ENCODE assay signal across 35 cellular contexts in genomic region chr16:88961031-88961430, GRCh38. TPM values are rescaled to one million over a fixed set of nuclear protein-coding genes. Genes with fewer than 3 reads are reported as not detected.
"Had no signal": no experiment of that assay in that cellular context is flagged by ENCODE, and none has a peak within 500 bp of the region (broad histone marks: within the 10 kb centered on the region; RNA-seq: fewer than 3 reads in every experiment).

No MANE protein-coding gene starts in this region.

- H3K4me3 ChIP-seq: adrenal gland, body of pancreas, breast epithelium had no signal

- H3K27ac Mint-ChIP-seq: activated B cell treated with CpG ODN at 0.5 μM for 24 hours; activated CD4-positive, alpha-beta memory T cell treated with anti-CD3 and anti-CD28 coated beads for 36 hours; activated CD4-positive, alpha-beta T cell treated with anti-CD3 and anti-CD28 coated beads, Interleukin-2, amount 10 ng/mL, durations not matched to agents 24 days and 14 days; activated CD8-positive, alpha-beta T cell treated with anti-CD3 and anti-CD28 coated beads for 36 hours; activated naive CD4-positive, alpha-beta T cell treated with anti-CD3 and anti-CD28 coated beads for 36 hours; activated naive CD4-positive, alpha-beta T cell treated with anti-CD3 and anti-CD28 coated beads, Interleukin-2, amount 50 U/mL, for 72 hours; activated naive CD8-positive, alpha-beta T cell treated with anti-CD3 and anti-CD28 coated beads for 36 hours; activated T-cell treated with anti-CD3 and anti-CD28 coated beads, Interleukin-2, amount 50 U/mL, for 72 hours; activated T-helper 1 cell treated with anti-CD3 and anti-CD28 coated beads, Interleukin-12 subunit alpha, Interleukin-12 subunit beta, Interleukin-2, Interleukin-4 antibody, amounts not matched to agents 30 ng/mL and 10 ng/mL and 1 ng/mL, durations not matched to agents 14 hours and 24 hours and 36 hours; activated T-helper 17 cell treated with anti-CD3 and anti-CD28 coated beads, Interleukin-2, amount 50 U/mL, for 72 hours; T-helper 1 cell treated with Interleukin-12 subunit alpha and Interleukin-12 subunit beta and Interleukin-4 antibody, amounts not matched to agents 30 μg/mL and 1 μg/mL, for 36 hours; T-helper 2 cell treated with Interferon-gamma antibody and Interleukin-4, amounts not matched to agents 5 μg/mL and 100 μg/mL, for 36 hours had no signal

- H3K27me3 Mint-ChIP-seq: activated B cell treated with CpG ODN at 0.5 μM for 24 hours had no signal

- H3K4me3 Mint-ChIP-seq: activated B cell treated with CpG ODN at 0.5 μM for 24 hours; activated CD4-positive, alpha-beta memory T cell treated with anti-CD3 and anti-CD28 coated beads for 36 hours; activated CD4-positive, alpha-beta T cell treated with anti-CD3 and anti-CD28 coated beads, Interleukin-2, amount 10 ng/mL, durations not matched to agents 24 days and 14 days; activated CD8-positive, alpha-beta T cell treated with anti-CD3 and anti-CD28 coated beads for 36 hours; activated naive CD4-positive, alpha-beta T cell treated with anti-CD3 and anti-CD28 coated beads for 36 hours; activated naive CD8-positive, alpha-beta T cell treated with anti-CD3 and anti-CD28 coated beads for 36 hours; activated T-cell treated with anti-CD3 and anti-CD28 coated beads, Interleukin-2, amount 50 U/mL, for 4 hours; activated T-cell treated with anti-CD3 and anti-CD28 coated beads, Interleukin-2, amount 50 U/mL, for 72 hours; activated T-helper 1 cell treated with anti-CD3 and anti-CD28 coated beads, Interleukin-12 subunit alpha, Interleukin-12 subunit beta, Interleukin-2, Interleukin-4 antibody, amounts not matched to agents 30 ng/mL and 10 ng/mL and 1 ng/mL, durations not matched to agents 14 hours and 24 hours and 36 hours; activated T-helper 17 cell treated with anti-CD3 and anti-CD28 coated beads, Interleukin-2, amount 50 U/mL, for 72 hours; T-helper 1 cell treated with Interleukin-12 subunit alpha and Interleukin-12 subunit beta and Interleukin-4 antibody, amounts not matched to agents 30 μg/mL and 1 μg/mL, for 36 hours; T-helper 2 cell treated with Interferon-gamma antibody and Interleukin-4, amounts not matched to agents 5 μg/mL and 100 μg/mL, for 36 hours had no signal

- DNase-seq: activated B cell treated with CpG ODN at 0.5 μM for 24 hours; activated CD4-positive, alpha-beta memory T cell treated with anti-CD3 and anti-CD28 coated beads for 36 hours; activated CD4-positive, alpha-beta T cell treated with anti-CD3 and anti-CD28 coated beads for 4 hours; activated CD4-positive, alpha-beta T cell treated with anti-CD3 and anti-CD28 coated beads, Interleukin-2, amount 10 ng/mL, durations not matched to agents 24 days and 14 days; activated CD4-positive, alpha-beta T cell treated with anti-CD3 and anti-CD28 coated beads, Interleukin-2, amount 50 U/mL, for 1 hour; activated CD4-positive, alpha-beta T cell treated with anti-CD3 and anti-CD28 coated beads, Interleukin-2, amount 50 U/mL, for 4 hours; activated CD4-positive, CD25-positive, alpha-beta regulatory T cell treated with anti-CD3 and anti-CD28 coated beads, Interleukin-2, amount 50 U/mL, for 72 hours; activated CD8-positive, alpha-beta memory T cell treated with anti-CD3 and anti-CD28 coated beads, Interleukin-2, amount 50 U/mL, for 4 hours; activated CD8-positive, alpha-beta T cell treated with anti-CD3 and anti-CD28 coated beads for 36 hours; activated effector memory CD4-positive, alpha-beta T cell treated with anti-CD3 and anti-CD28 coated beads, Interleukin-2, amount 50 U/mL, for 16 hours; activated gamma-delta T cell treated with Interleukin-2 at 50 U/mL for 16 hours; activated naive CD4-positive, alpha-beta T cell; activated naive CD4-positive, alpha-beta T cell treated with anti-CD3 and anti-CD28 coated beads for 36 hours; activated naive CD4-positive, alpha-beta T cell treated with anti-CD3 and anti-CD28 coated beads, Interleukin-2, amount 50 U/mL, for 16 hours; activated naive CD8-positive, alpha-beta T cell treated with anti-CD3 and anti-CD28 coated beads for 36 hours; activated T-cell treated with anti-CD3 and anti-CD28 coated beads for 4 hours; activated T-cell treated with anti-CD3 and anti-CD28 coated beads, Interleukin-2, amount 50 U/mL, for 1 hour; activated T-cell treated with anti-CD3 and anti-CD28 coated beads, Interleukin-2, amount 50 U/mL, for 4 hours; activated T-cell treated with anti-CD3 and anti-CD28 coated beads, Interleukin-2, amount 50 U/mL, for 72 hours; adrenal gland; amniotic stem cell; body of pancreas; brain microvascular endothelial cell; central memory CD4-positive, alpha-beta T cell; T-helper 1 cell; T-helper 2 cell; T-helper 9 cell had no signal

- H3K9me3 ChIP-seq: adrenal gland, body of pancreas, breast epithelium had no signal

- H3K4me1 ChIP-seq: adrenal gland, body of pancreas, breast epithelium had no signal

- H3K27ac ChIP-seq: adrenal gland, body of pancreas, brain microvascular endothelial cell, breast epithelium, VCaP had no signal

- H3K27me3 ChIP-seq: adrenal gland, body of pancreas had no signal

- H3K36me3 ChIP-seq: adrenal gland, brain microvascular endothelial cell, breast epithelium had no signal

- H3K9me3 Mint-ChIP-seq: activated B cell treated with CpG ODN at 0.5 μM for 24 hours; activated CD4-positive, alpha-beta memory T cell treated with anti-CD3 and anti-CD28 coated beads for 36 hours; activated CD4-positive, alpha-beta T cell treated with anti-CD3 and anti-CD28 coated beads, Interleukin-2, amount 10 ng/mL, durations not matched to agents 24 days and 14 days; activated CD8-positive, alpha-beta T cell treated with anti-CD3 and anti-CD28 coated beads for 36 hours; activated naive CD4-positive, alpha-beta T cell treated with anti-CD3 and anti-CD28 coated beads for 36 hours; activated naive CD4-positive, alpha-beta T cell treated with anti-CD3 and anti-CD28 coated beads, Interleukin-2, amount 50 U/mL, for 72 hours; activated naive CD8-positive, alpha-beta T cell treated with anti-CD3 and anti-CD28 coated beads for 36 hours; activated T-cell treated with anti-CD3 and anti-CD28 coated beads, Interleukin-2, amount 50 U/mL, for 4 hours; activated T-cell treated with anti-CD3 and anti-CD28 coated beads, Interleukin-2, amount 50 U/mL, for 72 hours; activated T-helper 1 cell treated with anti-CD3 and anti-CD28 coated beads, Interleukin-12 subunit alpha, Interleukin-12 subunit beta, Interleukin-2, Interleukin-4 antibody, amounts not matched to agents 30 ng/mL and 10 ng/mL and 1 ng/mL, durations not matched to agents 14 hours and 24 hours and 36 hours; activated T-helper 17 cell treated with anti-CD3 and anti-CD28 coated beads, Interleukin-2, amount 50 U/mL, for 72 hours; T-helper 1 cell treated with Interleukin-12 subunit alpha and Interleukin-12 subunit beta and Interleukin-4 antibody, amounts not matched to agents 30 μg/mL and 1 μg/mL, for 36 hours; T-helper 2 cell treated with Interferon-gamma antibody and Interleukin-4, amounts not matched to agents 5 μg/mL and 100 μg/mL, for 36 hours had no signal

- ATAC-seq: activated CD8-positive, alpha-beta T cell treated with anti-CD3 and anti-CD28 coated beads for 36 hours; activated naive CD4-positive, alpha-beta T cell treated with anti-CD3 and anti-CD28 coated beads, Interleukin-2, amount 50 U/mL, for 72 hours; activated T-cell treated with anti-CD3 and anti-CD28 coated beads, Interleukin-2, amount 50 U/mL, for 4 hours; activated T-cell treated with anti-CD3 and anti-CD28 coated beads, Interleukin-2, amount 50 U/mL, for 72 hours; activated T-helper 17 cell treated with anti-CD3 and anti-CD28 coated beads, Interleukin-2, amount 50 U/mL, for 72 hours; body of pancreas had no signal

- H3K36me3 Mint-ChIP-seq: activated CD4-positive, alpha-beta memory T cell treated with anti-CD3 and anti-CD28 coated beads for 36 hours; activated naive CD4-positive, alpha-beta T cell treated with anti-CD3 and anti-CD28 coated beads, Interleukin-2, amount 50 U/mL, for 72 hours; activated naive CD8-positive, alpha-beta T cell treated with anti-CD3 and anti-CD28 coated beads for 36 hours had no signal

RNA-seq across cellular contexts. Expression of gene CBFA2T3, which starts 16.0 kb away (rescaled TPM):
- total RNA-seq: activated CD4-positive, alpha-beta T cell treated with anti-CD3 and anti-CD28 coated beads, Interleukin-2, amount 10 ng/mL, durations not matched to agents 24 days and 14 days; activated CD8-positive, alpha-beta memory T cell treated with anti-CD3 and anti-CD28 coated beads for 36 hours; activated naive CD4-positive, alpha-beta T cell treated with anti-CD3 and anti-CD28 coated beads for 36 hours; activated T-helper 1 cell treated with anti-CD3 and anti-CD28 coated beads, Interleukin-12 subunit alpha, Interleukin-12 subunit beta, Interleukin-2, Interleukin-4 antibody, amounts not matched to agents 30 ng/mL and 10 ng/mL and 1 ng/mL, durations not matched to agents 14 hours and 24 hours and 36 hours had no signal
